In genomic region chr21:18914570-18914969, GRCh38 we compare ENCODE assay signal across 31 cellular contexts.
"Had no signal": no experiment of that assay in that cellular context is flagged by ENCODE, and none has a peak within 500 bp of the region (broad histone marks: within the 10 kb centered on the region; RNA-seq: fewer than 3 reads in every experiment).

No MANE protein-coding gene starts in this region.

- H3K9me3 ChIP-seq: adrenal gland, ascending aorta, colonic mucosa, gastroesophageal sphincter had no signal

- DNase-seq: activated B cell treated with CpG ODN at 0.5 μM for 24 hours; activated CD4-positive, alpha-beta T cell treated with anti-CD3 and anti-CD28 coated beads for 48 hours; activated CD4-positive, alpha-beta T cell treated with anti-CD3 and anti-CD28 coated beads, Interleukin-2, amount 50 U/mL, for 1 hour; activated CD4-positive, alpha-beta T cell treated with anti-CD3 and anti-CD28 coated beads, Interleukin-2, amount 50 U/mL, for 48 hours; activated CD8-positive, alpha-beta memory T cell treated with anti-CD3 and anti-CD28 coated beads for 24 hours; activated CD8-positive, alpha-beta T cell treated with anti-CD3 and anti-CD28 coated beads for 36 hours; activated effector memory CD4-positive, alpha-beta T cell treated with anti-CD3 and anti-CD28 coated beads, Interleukin-2, amount 50 U/mL, for 16 hours; activated naive CD4-positive, alpha-beta T cell treated with anti-CD3 and anti-CD28 coated beads for 36 hours; activated naive CD8-positive, alpha-beta T cell treated with anti-CD3 and anti-CD28 coated beads for 36 hours; activated naive CD8-positive, alpha-beta T cell treated with anti-CD3 and anti-CD28 coated beads, Interleukin-2, amount 50 U/mL, for 24 hours; activated T-cell treated with anti-CD3 and anti-CD28 coated beads, Interleukin-2, amount 50 U/mL, for 1 hour; activated T-cell treated with anti-CD3 and anti-CD28 coated beads, Interleukin-2, amount 50 U/mL, for 48 hours; adrenal gland; central memory CD4-positive, alpha-beta T cell; cerebellar nuclear complex; colonic mucosa; effector CD8-positive, alpha-beta T cell; esophagus squamous epithelium; foreskin melanocyte; heart right ventricle; T-helper 17 cell; T1000; WERI-Rb-1 had no signal

- FAIRE-seq: endometrium, endothelial cell of umbilical vein had no signal

- H3K4me3 ChIP-seq: adrenal gland, ascending aorta, breast epithelium, cardiac muscle cell, colonic mucosa, esophagus squamous epithelium, gastroesophageal sphincter, heart right ventricle had no signal

- ATAC-seq: activated CD4-positive, CD25-positive, alpha-beta regulatory T cell treated with anti-CD3 and anti-CD28 coated beads, Interleukin-2, amount 50 U/mL, for 24 hours; activated CD8-positive, alpha-beta T cell treated with anti-CD3 and anti-CD28 coated beads for 36 hours; activated naive CD8-positive, alpha-beta T cell treated with anti-CD3 and anti-CD28 coated beads, Interleukin-2, amount 50 U/mL, for 24 hours; gastroesophageal sphincter; T-helper 17 cell had no signal

- H3K36me3 ChIP-seq: adrenal gland, ascending aorta, breast epithelium, cardiac muscle cell, colonic mucosa, esophagus squamous epithelium, gastroesophageal sphincter, heart right ventricle, WERI-Rb-1 had no signal

- H3K4me1 ChIP-seq: adrenal gland, ascending aorta, breast epithelium, colonic mucosa, esophagus squamous epithelium, gastroesophageal sphincter, heart right ventricle had no signal

- H3K27ac ChIP-seq: adrenal gland, ascending aorta, breast epithelium, cardiac muscle cell, colonic mucosa, epithelial cell of prostate, esophagus squamous epithelium, gastroesophageal sphincter, heart right ventricle, WERI-Rb-1 had no signal

- H3K27me3 ChIP-seq: adrenal gland, ascending aorta, breast epithelium, cardiac muscle cell, colonic mucosa, esophagus squamous epithelium, gastroesophageal sphincter, heart right ventricle had no signal
